In genomic region chr17:50149099-50149424, GRCh38 we compare ENCODE assay signal across 8 cellular contexts. TPM values are rescaled to one million over a fixed set of nuclear protein-coding genes. Genes with fewer than 3 reads are reported as not detected.
DNase-seq lines count a peak whose midpoint lies in the region; ATAC-seq, FAIRE-seq and TF ChIP-seq lines count a peak whose summit lies in the region.

No MANE protein-coding gene starts in this region.

- DNase-seq in AG04450 (ENCODE audit: low read depth, low spot score) (no peak), bronchial epithelial cell (ENCODE audit: low read depth) (no peak), T1000 (lab: John Stamatoyannopoulos, UW) (no peak), cortex of kidney (lab: John Stamatoyannopoulos, UW) (no peak), frontal cortex (ENCODE audit: low spot score in 2 of 2) (no peak), NOMO-1 (lab: John Stamatoyannopoulos, UW; ENCODE audit: unreplicated experiment in 2 of 2) (no peak)

- POLR2A ChIA-PET in AG04450 (lab: Yijun Ruan, JAX) = no interaction called here

- H3K4me3 ChIP-seq in AG04450 (ENCODE audit: low read depth, low read length) = peak overlapping the region; percentile 79
- H3K4me3 ChIP-seq in bronchial epithelial cell (ENCODE audit: low read depth, low read length) = peak overlapping the region; percentile 70
- peak overlapping the region; percentile 44 to 82 for H3K4me3 ChIP-seq in muscle layer of duodenum (ENCODE audit: low read depth in 1 of 2, low read length in 2 of 2)

- H3K27ac ChIP-seq in AG04450 (ENCODE audit: low read depth, low read length) (peak overlapping the region; percentile 75), muscle layer of duodenum (ENCODE audit: low read length) (no peak overlapping the region)

- peak; percentile 2 for ATAC-seq in HG03175 (IDR thresholded peaks at IDR 0.05; ENCODE audit: unreplicated experiment)

- no peak for FAIRE-seq in bronchial epithelial cell (lab: Jason Lieb, UNC)
- no peak for FAIRE-seq in frontal cortex (lab: Jason Lieb, UNC)

- H3K27me3 ChIP-seq in AG04450 (ENCODE audit: control insufficient read depth, insufficient read depth, low read length) (no peaks in the 10 kb centered on the region), bronchial epithelial cell (ENCODE audit: control insufficient read depth, insufficient read depth, low read length) (no peaks in the 10 kb centered on the region), muscle layer of duodenum (ENCODE audit: low read depth, low read length) (no peaks in the 10 kb centered on the region)

- CTCF ChIA-PET in AG04450 (lab: Charles Lee) = interaction anchor here (5.5 kb wide), 1 partner anchor 12 kb away, joined by 25 read pairs; no protein-coding TSS in a partner anchor

- H3K4me1 ChIP-seq in muscle layer of duodenum (ENCODE audit: control insufficient read depth in 1 of 2, insufficient read depth in 2 of 2, low read length in 2 of 2) = peaks cover 23 to 61% of the 10 kb centered on the region in 2 donors

- H3K9me3 ChIP-seq in AG04450 (ENCODE audit: control insufficient read depth, insufficient read depth, low read length) = no peaks in the 10 kb centered on the region; the same call in 1 of the 2 replicates
- H3K9me3 ChIP-seq in muscle layer of duodenum (ENCODE audit: control insufficient read depth in 1 of 2, low read length in 2 of 2) = no peaks in the 10 kb centered on the region

- H3K36me3 ChIP-seq in bronchial epithelial cell (ENCODE audit: control insufficient read depth, insufficient read depth, low read length) (peaks cover 5% of the 10 kb centered on the region), muscle layer of duodenum (ENCODE audit: control insufficient read depth in 1 of 2, insufficient read depth in 2 of 2, low read length in 2 of 2) (peaks cover 8 to 10% of the 10 kb centered on the region in 2 donors)

- TF ChIP-seq CTCF in AG04450 (IDR thresholded peaks at IDR 0.05; ENCODE audit: low read depth, low read length) (no peak), bronchial epithelial cell (IDR thresholded peaks at IDR 0.05; ENCODE audit: insufficient read depth, low read length, severe bottlenecking) (no peak)

RNA-seq across cellular contexts. Expression of gene PPP1R9B, which starts 1.4 kb away (rescaled TPM):
- polyA plus RNA-seq in AG04450 (2011; rRNA removed) = 17.6 and 18.2 TPM in 2 replicates
- polyA minus RNA-seq in AG04450 (2011; rRNA and poly(A)+ RNA removed) = 35.7 and 42.5 TPM in 2 replicates
- total RNA-seq in bronchial epithelial cell (16.6 and 17.4 TPM in 2 replicates), frontal cortex (68.9 TPM)

RNA-seq across cellular contexts. Expression of gene SGCA, which starts 16.7 kb away (rescaled TPM):
- 0.16 and 0.21 TPM in 2 replicates for polyA plus RNA-seq in AG04450 (2011; rRNA removed)
- not detected in 2 replicates for polyA minus RNA-seq in AG04450 (2011; rRNA and poly(A)+ RNA removed)
- total RNA-seq in bronchial epithelial cell (0.13 TPM in 1 of 2 replicates, not detected in the other), frontal cortex (not detected)

RNA-seq across cellular contexts. Expression of gene SAMD14, which starts 19.1 kb away (rescaled TPM):
- 3.5 and 5.3 TPM in 2 replicates for polyA plus RNA-seq in AG04450 (2011; rRNA removed)
- 3.8 and 6.4 TPM in 2 replicates for polyA minus RNA-seq in AG04450 (2011; rRNA and poly(A)+ RNA removed)
- under 0.01 and 0.26 TPM in 2 replicates for total RNA-seq in bronchial epithelial cell
- 21.2 TPM for total RNA-seq in frontal cortex

RNA-seq across cellular contexts. Expression of gene COL1A1, which starts 52.4 kb away (rescaled TPM):
- 1,356 and 3,120 TPM in 2 replicates for polyA plus RNA-seq in AG04450 (2011; rRNA removed)
- polyA minus RNA-seq in AG04450 (2011; rRNA and poly(A)+ RNA removed) = 2,155 and 4,267 TPM in 2 replicates
- total RNA-seq in bronchial epithelial cell (10.5 and 15.3 TPM in 2 replicates), frontal cortex (26.1 TPM)

RNA-seq across cellular contexts. Expression of gene PDK2, which starts 53.9 kb away (rescaled TPM):
- 62.4 and 81.7 TPM in 2 replicates for polyA plus RNA-seq in AG04450 (2011; rRNA removed)
- 87.6 and 106 TPM in 2 replicates for polyA minus RNA-seq in AG04450 (2011; rRNA and poly(A)+ RNA removed)
- total RNA-seq in bronchial epithelial cell (0.79 and 3.5 TPM in 2 replicates), frontal cortex (11.8 TPM)

Comparison
In these comparisons a context has a peak if more than half of its experiments do, and no peak if none do; other contexts are left out.
1. RNA of gene SAMD14, which starts 19.1 kb away (total RNA-seq): 21.2 TPM in frontal cortex (single experiment); under 0.01 to 0.26 TPM in bronchial epithelial cell; every median in the first group is over 10 times any median in the second.
2. Peak in every context shown above with its lines, with median percentiles within 50 percentile points of each other: H3K4me3 ChIP-seq.